8 cellular contexts compared by ENCODE assay signal in genomic region chr19:38869836-38870607, GRCh38.
A peak's percentile ranks its signal among the peaks of the same experiment; 100 is the strongest.
DNase-seq lines count a peak whose midpoint lies in the region; TF ChIP-seq lines count a peak whose summit lies in the region.

No MANE protein-coding gene starts in this region.

- peaks cover 59% of the 10 kb centered on the region for H3K4me1 ChIP-seq in DOHH2 (ENCODE audit: control insufficient read depth, low read length)
- peaks cover 11% of the 10 kb centered on the region for H3K4me1 ChIP-seq in HAP-1
- peaks cover 12% of the 10 kb centered on the region in 2 donors for H3K4me1 ChIP-seq in mucosa of rectum (ENCODE audit: control insufficient read depth in 2 of 2, insufficient read depth in 2 of 2, low read length in 2 of 2)

- no peaks in the 10 kb centered on the region for H4K20me1 ChIP-seq in DOHH2 (ENCODE audit: control insufficient read depth, insufficient read depth, low read depth, low read length)

- peaks cover 30% of the 10 kb centered on the region for H3K36me3 ChIP-seq in DOHH2 (ENCODE audit: control insufficient read depth, low read length)
- H3K36me3 ChIP-seq in HAP-1 (replicated peaks): no peaks in the 10 kb centered on the region; the same call in 1 of the 2 replicates
- no peaks in the 10 kb centered on the region for H3K36me3 ChIP-seq in mucosa of rectum (ENCODE audit: control insufficient read depth in 2 of 2, insufficient read depth in 2 of 2, low read length in 2 of 2)

- H3K4me2 ChIP-seq in DOHH2 (ENCODE audit: low read length): peak overlapping the region; percentile 100

- in situ Hi-C loops in HAP-1 (cut with MboI; ENCODE audit: low sequenced_read_pairs): no loop called here

- peaks cover 34% of the 10 kb centered on the region for H3F3A ChIP-seq in DOHH2 (ENCODE audit: control insufficient read depth, insufficient read depth)

- H3K79me2 ChIP-seq in DOHH2 (ENCODE audit: control insufficient read depth, low read length): peaks cover 24% of the 10 kb centered on the region

- peak; percentile 95 for TF ChIP-seq CTCF in DOHH2 (IDR thresholded peaks at IDR 0.05; ENCODE audit: low read depth, low read length, poor library complexity, severe bottlenecking)

- H3K4me3 ChIP-seq in DOHH2 (ENCODE audit: low read length): peak overlapping the region; percentile 97
- H3K4me3 ChIP-seq in HAP-1: peak overlapping the region; percentile 33
- peak overlapping the region; percentile 52 to 77 for H3K4me3 ChIP-seq in mucosa of rectum (ENCODE audit: low read length in 2 of 2)

- peak overlapping the region; percentile 41 to 63 for H3K9ac ChIP-seq in mucosa of rectum (ENCODE audit: low read depth in 1 of 2, low read length in 2 of 2)

- H3K9me2 ChIP-seq in DOHH2 (replicated peaks; ENCODE audit: control insufficient read depth, low read length): no peaks in the 10 kb centered on the region

- no peaks in the 10 kb centered on the region for H3K27me3 ChIP-seq in DOHH2 (ENCODE audit: control insufficient read depth, low read length)
- H3K27me3 ChIP-seq in HAP-1 (ENCODE audit: low read depth): no peaks in the 10 kb centered on the region
- no peaks in the 10 kb centered on the region for H3K27me3 ChIP-seq in mucosa of rectum (ENCODE audit: control insufficient read depth in 2 of 2, insufficient read depth in 2 of 2, low read length in 2 of 2)

- peak overlapping the region; percentile 78 for H3K27ac ChIP-seq in DOHH2 (ENCODE audit: low read depth, low read length)
- H3K27ac ChIP-seq in mucosa of rectum (ENCODE audit: low read depth in 2 of 2, low read length in 2 of 2): peak overlapping the region; percentile 39 to 61

- H3K9me3 ChIP-seq in DOHH2 (ENCODE audit: control insufficient read depth, insufficient read depth, low read length) (no peaks in the 10 kb centered on the region), HAP-1 (no peaks in the 10 kb centered on the region), mucosa of rectum (ENCODE audit: control insufficient read depth in 2 of 2, low read length in 2 of 2) (no peaks in the 10 kb centered on the region)

- DNase-seq in HAP-1 (ENCODE audit: low spot score in 2 of 2) (peak; percentile 80 to 96), NCI-H345 (lab: John Stamatoyannopoulos, UW) (peak; percentile 69), epidermal melanocyte (ENCODE audit: insufficient read length, low spot score) (peak; percentile 50), NCI-H146 treated with DMSO at 0.1 percent for 48 hours (lab: John Stamatoyannopoulos, UW; ENCODE audit: unreplicated experiment) (no peak)
- peak; percentile 97 for DNase-seq in activated CD8-positive, alpha-beta memory T cell treated with anti-CD3 and anti-CD28 coated beads, Interleukin-2, amount 50 U/mL, for 48 hours
- peak; percentile 85 for DNase-seq in stimulated activated CD8-positive, alpha-beta memory T cell treated with anti-CD3 and anti-CD28 coated beads, Interleukin-4, amount 100 ng/mL, for 24 hours (ENCODE audit: low read depth)

Comparison
In these comparisons a context has a peak if more than half of its experiments do, and no peak if none do; other contexts are left out.
1. H3K4me3 ChIP-seq: peak in every context shown above with its lines; median percentile 97 in DOHH2; 64 in mucosa of rectum; 33 in HAP-1.